ENCODE assay signal across 8 cellular contexts in the genomic region with DNA sequence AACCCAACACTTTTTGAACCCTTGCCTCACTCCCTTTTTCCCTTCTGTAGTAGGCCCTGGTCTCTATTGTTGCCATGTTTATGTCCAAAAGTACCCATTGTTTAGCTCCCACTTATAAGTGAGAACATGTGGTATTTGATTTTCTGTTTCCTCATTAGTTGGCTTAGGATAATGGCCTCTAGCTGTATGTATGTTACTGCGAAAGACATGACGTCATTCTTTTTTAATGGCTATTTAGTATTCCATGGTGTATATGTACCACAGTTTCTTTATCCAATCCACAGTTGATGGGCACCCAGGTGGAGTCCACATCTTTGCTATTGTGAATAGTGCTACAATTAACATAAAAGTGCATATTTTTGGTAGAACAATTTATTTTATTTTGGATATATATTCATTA.
"Had no signal": no experiment of that assay in that cellular context is flagged by ENCODE, and none has a peak within 500 bp of the region (broad histone marks: within the 10 kb centered on the region; RNA-seq: fewer than 3 reads in every experiment).

No MANE protein-coding gene starts in this region.

- H3K4me1 Mint-ChIP-seq: IgD-negative memory B cell had no signal

- H3K4me3 Mint-ChIP-seq: IgD-negative memory B cell had no signal

- H3K27ac Mint-ChIP-seq: IgD-negative memory B cell had no signal

- ATAC-seq: K562 had no signal

- H3K4me2 ChIP-seq: KMS-11 had no signal

- H3K36me3 Mint-ChIP-seq: IgD-negative memory B cell had no signal

- H3K9ac ChIP-seq: KMS-11 had no signal

- DNase-seq: IMR-90, KBM-7, KG1 had no signal

- H3K4me3 ChIP-seq: K562 had no signal

- H3K27ac ChIP-seq: HL-60, KMS-11 had no signal

- FAIRE-seq: HTR-8/SVneo, K562 had no signal

- H3K27me3 Mint-ChIP-seq: IgD-negative memory B cell had no signal
